Comparison of ENCODE assay signal across 12 cellular contexts in genomic region chr20:48236485-48237055, GRCh38.
"Had no signal": no experiment of that assay in that cellular context is flagged by ENCODE, and none has a peak within 500 bp of the region (broad histone marks: within the 10 kb centered on the region; RNA-seq: fewer than 3 reads in every experiment).

No MANE protein-coding gene starts in this region.

- H3K4me3 ChIP-seq: breast epithelium, dorsolateral prefrontal cortex, psoas muscle, thyroid gland had no signal

- H3K27ac ChIP-seq: breast epithelium, dorsolateral prefrontal cortex, psoas muscle, thyroid gland had no signal

- H3K36me3 ChIP-seq: breast epithelium, thyroid gland had no signal

- DNase-seq: activated B cell treated with CpG ODN at 0.5 μM for 24 hours; activated CD4-positive, alpha-beta T cell treated with anti-CD3 and anti-CD28 coated beads, Interleukin-2, amount 10 ng/mL, durations not matched to agents 24 days and 14 days; amygdala; dorsolateral prefrontal cortex; left colon; natural killer cell; occipital lobe; psoas muscle; T-helper 17 cell; thyroid gland had no signal

- H3K9me3 ChIP-seq: breast epithelium, psoas muscle, thyroid gland had no signal

- ATAC-seq: esophagus mucosa, left colon, natural killer cell, psoas muscle, T-helper 17 cell had no signal

- H3K27me3 ChIP-seq: thyroid gland had no signal

- H3K4me1 ChIP-seq: breast epithelium, psoas muscle, thyroid gland had no signal
